25 cellular contexts compared by ENCODE assay signal in genomic region chr17:78898947-78899346, GRCh38. TPM values are rescaled to one million over a fixed set of nuclear protein-coding genes. Genes with fewer than 3 reads are reported as not detected.
DNase-seq lines count a peak whose midpoint lies in the region; ATAC-seq and TF ChIP-seq lines count a peak whose summit lies in the region.
"Had no signal": no experiment of that assay in that cellular context is flagged by ENCODE, and none has a peak within 500 bp of the region (broad histone marks: within the 10 kb centered on the region; RNA-seq: fewer than 3 reads in every experiment).

No MANE protein-coding gene starts in this region.

- CTCF ChIA-PET in HCT116 (lab: Charles Lee): interaction anchor here (2.1 kb wide), 1 partner anchor 12 kb away, joined by 5 read pairs; no protein-coding TSS in a partner anchor

- H3K4me1 Mint-ChIP-seq in stimulated activated effector memory CD8-positive, alpha-beta T cell treated with anti-CD3 and anti-CD28 coated beads, Interleukin-12 subunit alpha, Interleukin-12 subunit beta, amount 100 ng/mL, for 72 hours: peaks cover 15% of the 10 kb centered on the region
- peaks cover 0 to 12% of the 10 kb centered on the region in 2 donors for H3K4me1 Mint-ChIP-seq in effector memory CD8-positive, alpha-beta T cell (ENCODE audit: low read depth in 2 of 2)

- H3K36me3 Mint-ChIP-seq in stimulated activated effector memory CD8-positive, alpha-beta T cell treated with anti-CD3 and anti-CD28 coated beads, Interleukin-12 subunit alpha, Interleukin-12 subunit beta, amount 100 ng/mL, for 72 hours: peaks cover 5% of the 10 kb centered on the region
- H3K36me3 Mint-ChIP-seq in effector memory CD8-positive, alpha-beta T cell (ENCODE audit: insufficient read depth): peaks cover 9% of the 10 kb centered on the region
- H3K36me3 Mint-ChIP-seq: activated naive CD8-positive, alpha-beta T cell treated with anti-CD3 and anti-CD28 coated beads for 36 hours; naive B cell had no signal

- H3K4me2 ChIP-seq in HCT116 (ENCODE audit: low read length): 0 out of 2 replicates have a peak overlapping the region, but pooled peaks have one; percentile 10

- H2AFZ ChIP-seq in HCT116 (ENCODE audit: low read depth, low read length, poor library complexity, severe bottlenecking): no peak overlapping the region

- H3K27me3 ChIP-seq in HCT116 (ENCODE audit: insufficient read depth, low read length) (no peaks in the 10 kb centered on the region), lower lobe of right lung (ENCODE audit: low read depth) (no peaks in the 10 kb centered on the region)
- H3K27me3 ChIP-seq: Peyer's patch, stomach had no signal

- BruUV-seq in HCT116 (replicated peaks; lab: Mats Ljungman, UMichigan): no TSS peak

- H3K36me3 ChIP-seq in HCT116 (ENCODE audit: control insufficient read depth in 1 of 2, insufficient read depth in 2 of 2, low read length in 2 of 2) (no peaks in the 10 kb centered on the region), lower lobe of right lung (peaks cover 18% of the 10 kb centered on the region)
- H3K36me3 ChIP-seq: Peyer's patch had no signal

- TF ChIP-seq RAD21 in HCT116 (IDR thresholded peaks at IDR 0.05; ENCODE audit: low read depth): no peak

- ATAC-seq in HCT116: 0 out of 2 replicates have a peak, but pooled peaks have one; percentile 4
- ATAC-seq in lower lobe of right lung: no peak
- ATAC-seq in stimulated activated effector memory CD8-positive, alpha-beta T cell treated with anti-CD3 and anti-CD28 coated beads, Interleukin-12 subunit alpha, Interleukin-12 subunit beta, amount 100 ng/mL, for 72 hours: no peak
- ATAC-seq in effector memory CD8-positive, alpha-beta T cell (replicated peaks): no peak
- ATAC-seq in HG02870 (IDR thresholded peaks at IDR 0.05; ENCODE audit: unreplicated experiment): no peak
- ATAC-seq: activated CD4-positive, CD25-positive, alpha-beta regulatory T cell treated with anti-CD3 and anti-CD28 coated beads, Interleukin-2, amount 50 U/mL, for 24 hours; activated T-cell treated with anti-CD3 and anti-CD28 coated beads, Interleukin-2, amount 50 U/mL, for 72 hours; CD8-positive, alpha-beta T cell; K562 had no signal

- H3K79me2 ChIP-seq in HCT116 (ENCODE audit: insufficient read depth, low read length): peaks cover 6% of the 10 kb centered on the region; the same call in 1 of the 2 replicates

- RAD21 ChIA-PET in HCT116 (lab: Charles Lee; ENCODE audit: low non-redundant PET in 1 of 2, low total read pairs in 2 of 2, uncharacterized antibody in 2 of 2, unreplicated experiment in 2 of 2): no interaction called here

- TF ChIP-seq POLR2A in HCT116 (IDR thresholded peaks at IDR 0.05; ENCODE audit: borderline replicate concordance, extremely low read depth, insufficient read depth, insufficient read length): no peak

- TF ChIP-seq CTCF in HCT116 (IDR thresholded peaks at IDR 0.05 in 2 of 3, conservative IDR thresholded peaks at IDR 0.05 in 1 of 3; ENCODE audit: borderline replicate concordance in 1 of 3, insufficient read depth in 1 of 3, low read depth in 2 of 3, low read length in 2 of 3) (no peak), lower lobe of right lung (IDR thresholded peaks at IDR 0.05) (no peak)

- intact Hi-C loops in HCT116 (cut with micrococcal nuclease): no loop called here
- intact Hi-C loops in lower lobe of right lung (cut with DNase I): no loop called here

- no peaks in the 10 kb centered on the region for H3K9me2 ChIP-seq in HCT116 (ENCODE audit: insufficient read depth)

- H4K20me1 ChIP-seq in HCT116 (ENCODE audit: insufficient read depth): no peaks in the 10 kb centered on the region

- H3K27ac Mint-ChIP-seq in stimulated activated effector memory CD8-positive, alpha-beta T cell treated with anti-CD3 and anti-CD28 coated beads, Interleukin-12 subunit alpha, Interleukin-12 subunit beta, amount 100 ng/mL, for 72 hours: no peak overlapping the region
- H3K27ac Mint-ChIP-seq in effector memory CD8-positive, alpha-beta T cell: no peak overlapping the region
- H3K27ac Mint-ChIP-seq: activated naive CD8-positive, alpha-beta T cell treated with anti-CD3 and anti-CD28 coated beads for 36 hours; activated T-cell treated with anti-CD3 and anti-CD28 coated beads, Interleukin-2, amount 50 U/mL, for 72 hours; CD8-positive, alpha-beta T cell had no signal

- H3K9ac ChIP-seq in HCT116 (ENCODE audit: low read length): no peak overlapping the region

- no peaks in the 10 kb centered on the region for H3K9me3 Mint-ChIP-seq in stimulated activated effector memory CD8-positive, alpha-beta T cell treated with anti-CD3 and anti-CD28 coated beads, Interleukin-12 subunit alpha, Interleukin-12 subunit beta, amount 100 ng/mL, for 72 hours
- H3K9me3 Mint-ChIP-seq in effector memory CD8-positive, alpha-beta T cell: no peaks in the 10 kb centered on the region
- H3K9me3 Mint-ChIP-seq: activated naive CD8-positive, alpha-beta T cell treated with anti-CD3 and anti-CD28 coated beads for 36 hours; activated T-cell treated with anti-CD3 and anti-CD28 coated beads, Interleukin-2, amount 50 U/mL, for 72 hours; CD8-positive, alpha-beta T cell; naive B cell had no signal

- POLR2A ChIA-PET in HCT116 (lab: Charles Lee): no interaction called here

- H3K27ac ChIP-seq in HCT116 (ENCODE audit: low read depth, low read length) (no peak overlapping the region), cingulate gyrus (ENCODE audit: low read depth, low read length) (peak overlapping the region; percentile 81), lower lobe of right lung (peak overlapping the region; percentile 56), temporal lobe (ENCODE audit: low read depth, low read length) (peak overlapping the region; percentile 91)
- H3K27ac ChIP-seq: Peyer's patch, SK-N-MC had no signal

- no peak overlapping the region for H3K4me3 ChIP-seq in HCT116 (replicated peaks in 1 of 2; ENCODE audit: low read depth in 1 of 2, low read length in 2 of 2)
- no peak overlapping the region for H3K4me3 ChIP-seq in lower lobe of right lung
- H3K4me3 ChIP-seq: K562, lung, Peyer's patch, SK-N-MC, skin epidermis, stomach had no signal

- H3K9me3 ChIP-seq in HCT116 (ENCODE audit: control insufficient read depth in 1 of 2, insufficient read depth in 1 of 2, low read depth in 1 of 2, low read length in 2 of 2): no peaks in the 10 kb centered on the region
- no peaks in the 10 kb centered on the region for H3K9me3 ChIP-seq in lower lobe of right lung
- H3K9me3 ChIP-seq: Peyer's patch, stomach had no signal

- peaks cover 32 to 56% of the 10 kb centered on the region in 2 donors for H3K27me3 Mint-ChIP-seq in effector memory CD8-positive, alpha-beta T cell
- H3K27me3 Mint-ChIP-seq: activated naive CD8-positive, alpha-beta T cell treated with anti-CD3 and anti-CD28 coated beads for 36 hours; naive B cell had no signal

- DNase-seq in HCT116 (ENCODE audit: low read depth, low spot score): no peak
- DNase-seq in lower lobe of right lung: no peak
- DNase-seq in stimulated activated effector memory CD8-positive, alpha-beta T cell treated with anti-CD3 and anti-CD28 coated beads, Interleukin-12 subunit alpha, Interleukin-12 subunit beta, amount 100 ng/mL, for 72 hours (ENCODE audit: low spot score in 2 of 2): no peak
- DNase-seq in effector memory CD8-positive, alpha-beta T cell: no peak
- DNase-seq: activated naive CD8-positive, alpha-beta T cell treated with anti-CD3 and anti-CD28 coated beads for 36 hours; activated T-cell treated with anti-CD3 and anti-CD28 coated beads, Interleukin-2, amount 50 U/mL, for 72 hours; CD8-positive, alpha-beta T cell; DMS79 treated with DMSO at 0.1 percent for 48 hours; erythroblast; MV-4-11; naive B cell; NCI-H2029; Peyer's patch; stimulated activated CD4-positive, alpha-beta T cell treated with anti-CD3 and anti-CD28 coated beads, Interleukin-2, amount 100 ng/mL, for 48 hours; stomach; T1000 had no signal

- H3K4me1 ChIP-seq in HCT116 (ENCODE audit: control insufficient read depth in 1 of 2, insufficient read depth in 2 of 2, low read length in 2 of 2) (peaks cover 0 to 11% of the 10 kb centered on the region in 2 experiments; a peak in 2 of 4 replicates), lower lobe of right lung (peaks cover 57% of the 10 kb centered on the region)

- no peak overlapping the region for H3K4me3 Mint-ChIP-seq in stimulated activated effector memory CD8-positive, alpha-beta T cell treated with anti-CD3 and anti-CD28 coated beads, Interleukin-12 subunit alpha, Interleukin-12 subunit beta, amount 100 ng/mL, for 72 hours
- no peak overlapping the region for H3K4me3 Mint-ChIP-seq in effector memory CD8-positive, alpha-beta T cell
- H3K4me3 Mint-ChIP-seq: activated naive CD8-positive, alpha-beta T cell treated with anti-CD3 and anti-CD28 coated beads for 36 hours; activated T-cell treated with anti-CD3 and anti-CD28 coated beads, Interleukin-2, amount 50 U/mL, for 72 hours; CD8-positive, alpha-beta T cell; naive B cell had no signal

TF ChIP-seq in HCT116, 20 proteins besides CTCF, POLR2A, EP300 and RAD21 (continues in another document):
- TF ChIP-seq SIN3A (IDR thresholded peaks at IDR 0.05; ENCODE audit: low read depth) (no peak), CEBPB (IDR thresholded peaks at IDR 0.05; ENCODE audit: low read depth) (no peak), CBX3 (IDR thresholded peaks at IDR 0.05; ENCODE audit: low read depth) (no peak), SRF (IDR thresholded peaks at IDR 0.05; ENCODE audit: low read depth) (no peak), MAX (IDR thresholded peaks at IDR 0.05) (no peak), SP1 (IDR thresholded peaks at IDR 0.05; ENCODE audit: low read depth) (no peak), ZNF274 (IDR thresholded peaks at IDR 0.05; ENCODE audit: low read depth, low read length) (no peak)
- TF ChIP-seq, protein P1, sequence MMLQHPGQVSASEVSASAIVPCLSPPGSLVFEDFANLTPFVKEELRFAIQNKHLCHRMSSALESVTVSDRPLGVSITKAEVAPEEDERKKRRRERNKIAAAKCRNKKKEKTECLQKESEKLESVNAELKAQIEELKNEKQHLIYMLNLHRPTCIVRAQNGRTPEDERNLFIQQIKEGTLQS (IDR thresholded peaks at IDR 0.05): no peak

RNA-seq across cellular contexts. Expression of gene CEP295NL, which starts 4.1 kb away (rescaled TPM):
- 1.9 TPM for total RNA-seq in HCT116 (2021; ENCODE audit: unreplicated experiment)
- polyA plus RNA-seq in HCT116 (2012): 0.13 and 0.22 TPM in 2 replicates
- 5.5 TPM for total RNA-seq in lower lobe of right lung
- 1.7 TPM for total RNA-seq in temporal lobe
- total RNA-seq: activated CD8-positive, alpha-beta memory T cell treated with anti-CD3 and anti-CD28 coated beads for 36 hours; K562 had no signal
- polyA plus RNA-seq: K562 had no signal

RNA-seq across cellular contexts. Expression of gene TIMP2, which starts 26.2 kb away (rescaled TPM):
- total RNA-seq in HCT116 (2021; ENCODE audit: unreplicated experiment) (64.8 TPM), lower lobe of right lung (260 TPM), temporal lobe (70.6 TPM)
- polyA plus RNA-seq in HCT116 (2012): 42.7 and 52.9 TPM in 2 replicates
- polyA plus RNA-seq: K562 had no signal

RNA-seq across cellular contexts. Expression of gene USP36, which starts 58.3 kb away (rescaled TPM):
- total RNA-seq in HCT116 (2021; ENCODE audit: unreplicated experiment) (104 TPM), lower lobe of right lung (58.6 TPM), temporal lobe (17.9 TPM)
- polyA plus RNA-seq in HCT116 (2012): 61.4 and 63.6 TPM in 2 replicates
